ENCODE assay signal across 15 cellular contexts in the genomic region with DNA sequence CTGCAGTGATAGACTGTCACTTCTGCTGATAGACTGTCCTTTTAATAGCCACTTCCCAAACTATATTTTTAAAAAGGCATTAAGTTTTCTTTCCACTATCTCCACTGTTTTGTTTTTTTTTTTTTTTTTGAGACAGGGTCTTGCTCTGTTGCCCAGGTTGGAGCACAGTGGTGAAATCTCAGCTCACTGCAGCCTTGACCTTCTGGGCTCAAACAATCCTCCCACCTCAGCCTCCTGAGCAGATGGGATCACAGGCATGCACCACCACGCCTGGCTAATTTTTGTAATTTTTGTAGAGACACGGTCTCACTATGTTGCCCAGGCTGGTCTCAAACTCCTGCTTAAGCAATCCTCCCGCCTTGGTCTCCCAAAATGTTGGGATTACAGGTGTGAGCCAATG. TPM values are rescaled to one million over a fixed set of nuclear protein-coding genes. Genes with fewer than 3 reads are reported as not detected.
"Had no signal": no experiment of that assay in that cellular context is flagged by ENCODE, and none has a peak within 500 bp of the region (broad histone marks: within the 10 kb centered on the region; RNA-seq: fewer than 3 reads in every experiment).

No MANE protein-coding gene starts in this region.

RNA-seq across cellular contexts. Expression of a gene that starts 7.1 kb away (rescaled TPM):
- total RNA-seq: activated naive CD4-positive, alpha-beta T cell treated with anti-CD3 and anti-CD28 coated beads for 36 hours; activated naive CD4-positive, alpha-beta T cell treated with anti-CD3 and anti-CD28 coated beads, Interleukin-2, amount 50 U/mL, for 72 hours; activated naive CD8-positive, alpha-beta T cell treated with anti-CD3 and anti-CD28 coated beads for 36 hours; activated naive CD8-positive, alpha-beta T cell treated with anti-CD3 and anti-CD28 coated beads, Interleukin-2, amount 10 ng/mL, durations not matched to agents 7 days and 5 days; activated T-cell treated with anti-CD3 and anti-CD28 coated beads, Interleukin-2, amount 50 U/mL, for 4 hours; activated T-cell treated with anti-CD3 and anti-CD28 coated beads, Interleukin-2, amount 50 U/mL, for 72 hours; activated T-helper 1 cell treated with anti-CD3 and anti-CD28 coated beads, Interleukin-12 subunit alpha, Interleukin-12 subunit beta, Interleukin-2, Interleukin-4 antibody, amounts not matched to agents 30 ng/mL and 10 ng/mL and 1 ng/mL, durations not matched to agents 14 hours and 24 hours and 36 hours; activated T-helper 17 cell treated with anti-CD3 and anti-CD28 coated beads, Interleukin-2, amount 50 U/mL, for 72 hours; activated T-helper 2 cell treated with anti-CD3 and anti-CD28 coated beads, Interferon-gamma antibody, Interleukin-2, Interleukin-4, amounts not matched to agents 10 μg/mL and 5 μg/mL and 100 μg/mL, durations not matched to agents 14 hours and 24 hours and 36 hours; adrenal gland; aorta; ascending aorta; bronchial epithelial cell; cerebellum; chondrocyte had no signal
